Comparison of ENCODE assay signal across 29 cellular contexts in genomic region chr14:52755607-52756316, GRCh38.
"Had no signal": no experiment of that assay in that cellular context is flagged by ENCODE, and none has a peak within 500 bp of the region (broad histone marks: within the 10 kb centered on the region; RNA-seq: fewer than 3 reads in every experiment).

No MANE protein-coding gene starts in this region.

- H3K27ac Mint-ChIP-seq: activated naive CD8-positive, alpha-beta T cell treated with anti-CD3 and anti-CD28 coated beads, Interleukin-2, amount 10 ng/mL, durations not matched to agents 7 days and 5 days; activated T-helper 2 cell treated with anti-CD3 and anti-CD28 coated beads, Interferon-gamma antibody, Interleukin-2, Interleukin-4, amounts not matched to agents 10 μg/mL and 5 μg/mL and 100 μg/mL, durations not matched to agents 14 hours and 24 hours and 36 hours; effector memory CD8-positive, alpha-beta T cell; mesothelial cell of epicardium; natural killer cell; progenitor cell of endocrine pancreas; T-helper 2 cell treated with Interferon-gamma antibody and Interleukin-4, amounts not matched to agents 5 μg/mL and 100 μg/mL, for 36 hours; type B pancreatic cell had no signal

- H3K4me1 ChIP-seq: breast epithelium, heart left ventricle, lower lobe of right lung, spleen, vagina had no signal

- H3K36me3 Mint-ChIP-seq: natural killer cell had no signal

- H3K9me3 Mint-ChIP-seq: activated naive CD8-positive, alpha-beta T cell treated with anti-CD3 and anti-CD28 coated beads, Interleukin-2, amount 10 ng/mL, durations not matched to agents 7 days and 5 days; activated T-cell treated with anti-CD3 and anti-CD28 coated beads, Interleukin-2, amount 50 U/mL, for 4 hours; activated T-helper 2 cell treated with anti-CD3 and anti-CD28 coated beads, Interferon-gamma antibody, Interleukin-2, Interleukin-4, amounts not matched to agents 10 μg/mL and 5 μg/mL and 100 μg/mL, durations not matched to agents 14 hours and 24 hours and 36 hours; central memory CD8-positive, alpha-beta T cell; effector memory CD8-positive, alpha-beta T cell; mesothelial cell of epicardium; natural killer cell; T-helper 2 cell treated with Interferon-gamma antibody and Interleukin-4, amounts not matched to agents 5 μg/mL and 100 μg/mL, for 36 hours; type B pancreatic cell had no signal

- H3K27ac ChIP-seq: breast epithelium, dorsolateral prefrontal cortex, heart left ventricle, lower lobe of right lung, spleen, thoracic aorta, vagina, WERI-Rb-1 had no signal

- H3K9me3 ChIP-seq: breast epithelium, heart left ventricle, lower lobe of right lung, spleen, thoracic aorta, vagina had no signal

- H3K4me1 Mint-ChIP-seq: central memory CD8-positive, alpha-beta T cell; mesothelial cell of epicardium; natural killer cell had no signal

- H3K27me3 Mint-ChIP-seq: activated naive CD8-positive, alpha-beta T cell treated with anti-CD3 and anti-CD28 coated beads, Interleukin-2, amount 10 ng/mL, durations not matched to agents 7 days and 5 days; central memory CD8-positive, alpha-beta T cell; effector memory CD8-positive, alpha-beta T cell; progenitor cell of endocrine pancreas; type B pancreatic cell had no signal

- H3K4me3 Mint-ChIP-seq: activated naive CD8-positive, alpha-beta T cell treated with anti-CD3 and anti-CD28 coated beads, Interleukin-2, amount 10 ng/mL, durations not matched to agents 7 days and 5 days; activated T-cell treated with anti-CD3 and anti-CD28 coated beads, Interleukin-2, amount 50 U/mL, for 4 hours; central memory CD8-positive, alpha-beta T cell; effector memory CD8-positive, alpha-beta T cell; mesothelial cell of epicardium; natural killer cell; T-helper 2 cell treated with Interferon-gamma antibody and Interleukin-4, amounts not matched to agents 5 μg/mL and 100 μg/mL, for 36 hours; type B pancreatic cell had no signal

- DNase-seq: activated CD4-positive, alpha-beta T cell treated with anti-CD3 and anti-CD28 coated beads, Interleukin-2, amount 50 U/mL, for 4 hours; activated CD8-positive, alpha-beta memory T cell treated with anti-CD3 and anti-CD28 coated beads for 24 hours; activated CD8-positive, alpha-beta memory T cell treated with anti-CD3 and anti-CD28 coated beads, Interleukin-2, amount 50 U/mL, for 4 hours; activated naive CD4-positive, alpha-beta T cell; activated naive CD8-positive, alpha-beta T cell treated with anti-CD3 and anti-CD28 coated beads, Interleukin-2, amount 10 ng/mL, durations not matched to agents 7 days and 5 days; activated T-cell treated with anti-CD3 and anti-CD28 coated beads, Interleukin-2, amount 50 U/mL, for 4 hours; amniotic stem cell; dorsolateral prefrontal cortex; effector memory CD8-positive, alpha-beta T cell; heart left ventricle; islet precursor cell; left cardiac atrium; lower lobe of right lung; natural killer cell; retina; spleen; stimulated activated CD4-positive, alpha-beta T cell treated with anti-CD3 and anti-CD28 coated beads, Interleukin-4, amount 100 ng/mL, for 24 hours; stimulated activated naive CD4-positive, alpha-beta T cell treated with Interleukin-2 at 50 U/mL for 16 hours; WERI-Rb-1 had no signal

- H3K4me3 ChIP-seq: breast epithelium, dorsolateral prefrontal cortex, heart left ventricle, lower lobe of right lung, spleen, thoracic aorta, vagina had no signal

- ATAC-seq: activated T-cell treated with anti-CD3 and anti-CD28 coated beads, Interleukin-2, amount 50 U/mL, for 4 hours; effector memory CD8-positive, alpha-beta T cell; esophagus mucosa; heart left ventricle; left cardiac atrium; lower lobe of right lung; natural killer cell had no signal

- H3K27me3 ChIP-seq: breast epithelium, dorsolateral prefrontal cortex, heart left ventricle, spleen, vagina had no signal
